Comparison of ENCODE assay signal across 8 cellular contexts in genomic region chr4:40264995-40265909, GRCh38.
DNase-seq lines count a peak whose midpoint lies in the region; ATAC-seq and TF ChIP-seq lines count a peak whose summit lies in the region.

No MANE protein-coding gene starts in this region.

- H3K4me1 Mint-ChIP-seq in activated CD4-positive, alpha-beta T cell treated with anti-CD3 and anti-CD28 coated beads, Interleukin-2, amount 10 ng/mL, durations not matched to agents 24 days and 14 days: peaks cover 29% of the 10 kb centered on the region
- peaks cover 75% of the 10 kb centered on the region for H3K4me1 Mint-ChIP-seq in activated naive CD8-positive, alpha-beta T cell treated with anti-CD3 and anti-CD28 coated beads for 36 hours

- TF ChIP-seq CTCF in sigmoid colon (IDR thresholded peaks at IDR 0.05): no peak
- TF ChIP-seq CTCF in psoas muscle (IDR thresholded peaks at IDR 0.05): no peak

- no peaks in the 10 kb centered on the region for H3K27me3 ChIP-seq in neuron (ENCODE audit: insufficient read depth, low read length)
- no peaks in the 10 kb centered on the region for H3K27me3 ChIP-seq in sigmoid colon
- H3K27me3 ChIP-seq in psoas muscle (ENCODE audit: insufficient read depth in 3 of 3, low read length in 2 of 3): no peaks in the 10 kb centered on the region

- H3K27ac ChIP-seq in sigmoid colon: no peak overlapping the region
- no peak overlapping the region for H3K27ac ChIP-seq in psoas muscle

- H3K4me3 Mint-ChIP-seq in activated CD4-positive, alpha-beta T cell treated with anti-CD3 and anti-CD28 coated beads, Interleukin-2, amount 10 ng/mL, durations not matched to agents 24 days and 14 days: peak overlapping the region; percentile 44
- peak overlapping the region; percentile 71 for H3K4me3 Mint-ChIP-seq in activated naive CD8-positive, alpha-beta T cell treated with anti-CD3 and anti-CD28 coated beads for 36 hours

- 70 to 80% methylated on average over 15 of the region's 15 CpGs for WGBS in sigmoid colon, 2 donors
- 46 to 61% (median 61%) methylated on average over 14 to 15 of the region's 15 CpGs for WGBS in psoas muscle, 3 donors

- intact Hi-C loops in activated CD4-positive, alpha-beta T cell treated with anti-CD3 and anti-CD28 coated beads, Interleukin-2, amount 10 ng/mL, durations not matched to agents 24 days and 14 days (cut with micrococcal nuclease): no loop called here
- intact Hi-C loops in sigmoid colon (cut with DNase I): no loop called here
- intact Hi-C loops in psoas muscle (cut with DNase I): no loop called here

- H3K36me3 ChIP-seq in neuron (ENCODE audit: insufficient read depth, low read length) (no peaks in the 10 kb centered on the region), sigmoid colon (no peaks in the 10 kb centered on the region), psoas muscle (ENCODE audit: insufficient read depth in 1 of 2, low read depth in 1 of 2) (no peaks in the 10 kb centered on the region)

- H3K9me3 ChIP-seq in neuron (ENCODE audit: low read length): no peaks in the 10 kb centered on the region
- H3K9me3 ChIP-seq in sigmoid colon: no peaks in the 10 kb centered on the region
- H3K9me3 ChIP-seq in psoas muscle: no peaks in the 10 kb centered on the region

- no peaks in the 10 kb centered on the region for H3K9me3 Mint-ChIP-seq in activated CD4-positive, alpha-beta T cell treated with anti-CD3 and anti-CD28 coated beads, Interleukin-2, amount 10 ng/mL, durations not matched to agents 24 days and 14 days
- H3K9me3 Mint-ChIP-seq in activated naive CD8-positive, alpha-beta T cell treated with anti-CD3 and anti-CD28 coated beads for 36 hours: peaks cover 1% of the 10 kb centered on the region

- H3K27ac Mint-ChIP-seq in activated CD4-positive, alpha-beta T cell treated with anti-CD3 and anti-CD28 coated beads, Interleukin-2, amount 10 ng/mL, durations not matched to agents 24 days and 14 days: peak overlapping the region; percentile 74
- peak overlapping the region; percentile 88 for H3K27ac Mint-ChIP-seq in activated naive CD8-positive, alpha-beta T cell treated with anti-CD3 and anti-CD28 coated beads for 36 hours

- peaks cover 2% of the 10 kb centered on the region for H3K36me3 Mint-ChIP-seq in activated CD4-positive, alpha-beta T cell treated with anti-CD3 and anti-CD28 coated beads, Interleukin-2, amount 10 ng/mL, durations not matched to agents 24 days and 14 days (ENCODE audit: low read depth)
- peaks cover 10% of the 10 kb centered on the region for H3K36me3 Mint-ChIP-seq in activated naive CD8-positive, alpha-beta T cell treated with anti-CD3 and anti-CD28 coated beads for 36 hours

- H3K4me1 ChIP-seq in neuron (ENCODE audit: insufficient read depth, low read length) (peaks cover 23% of the 10 kb centered on the region), sigmoid colon (no peaks in the 10 kb centered on the region), psoas muscle (no peaks in the 10 kb centered on the region)

- no peak for TF ChIP-seq EP300 in sigmoid colon (IDR thresholded peaks at IDR 0.05)

- ATAC-seq in GM18519 (IDR thresholded peaks at IDR 0.05; ENCODE audit: low FRiP score, unreplicated experiment) (no peak), psoas muscle (no peak)

- H3K4me3 ChIP-seq in neuron (ENCODE audit: low read length): peak overlapping the region; percentile 2
- no peak overlapping the region for H3K4me3 ChIP-seq in sigmoid colon
- H3K4me3 ChIP-seq in psoas muscle: no peak overlapping the region

- DNase-seq in activated CD4-positive, alpha-beta T cell treated with anti-CD3 and anti-CD28 coated beads, Interleukin-2, amount 10 ng/mL, durations not matched to agents 24 days and 14 days: peak; percentile 66
- DNase-seq in activated CD4-positive, alpha-beta T cell treated with anti-CD3 and anti-CD28 coated beads, Interleukin-2, amount 50 U/mL, for 48 hours: no peak
- DNase-seq in NCI-H1417 treated with DMSO at 0.1 percent for 48 hours (lab: John Stamatoyannopoulos, UW): peak; percentile 54
- peak; percentile 64 for DNase-seq in activated naive CD8-positive, alpha-beta T cell treated with anti-CD3 and anti-CD28 coated beads for 36 hours
- no peak for DNase-seq in sigmoid colon
- no peak for DNase-seq in psoas muscle

- H2AFZ ChIP-seq in neuron (ENCODE audit: low read depth, low read length): peak overlapping the region; percentile 66

- no peaks in the 10 kb centered on the region for H3K27me3 Mint-ChIP-seq in activated CD4-positive, alpha-beta T cell treated with anti-CD3 and anti-CD28 coated beads, Interleukin-2, amount 10 ng/mL, durations not matched to agents 24 days and 14 days
- no peaks in the 10 kb centered on the region for H3K27me3 Mint-ChIP-seq in activated naive CD8-positive, alpha-beta T cell treated with anti-CD3 and anti-CD28 coated beads for 36 hours

- no peak for TF ChIP-seq POLR2A in sigmoid colon (IDR thresholded peaks at IDR 0.05)

Comparison
In these comparisons a context has a peak if more than half of its experiments do, and no peak if none do; other contexts are left out.
1. DNase-seq: peak in activated CD4-positive, alpha-beta T cell treated with anti-CD3 and anti-CD28 coated beads, Interleukin-2, amount 10 ng/mL, durations not matched to agents 24 days and 14 days (single experiment), NCI-H1417 treated with DMSO at 0.1 percent for 48 hours (single experiment) and activated naive CD8-positive, alpha-beta T cell treated with anti-CD3 and anti-CD28 coated beads for 36 hours (single experiment); none in activated CD4-positive, alpha-beta T cell treated with anti-CD3 and anti-CD28 coated beads, Interleukin-2, amount 50 U/mL, for 48 hours (0 of 2), sigmoid colon (single experiment) and psoas muscle (0 of 2).